ENCODE assay signal across 7 cellular contexts in genomic region chr20:5569021-5569420, GRCh38. TPM values are rescaled to one million over a fixed set of nuclear protein-coding genes. Genes with fewer than 3 reads are reported as not detected.
DNase-seq lines count a peak whose midpoint lies in the region; ATAC-seq, FAIRE-seq and TF ChIP-seq lines count a peak whose summit lies in the region.

No MANE protein-coding gene starts in this region.

- H3K27ac ChIP-seq in PC-9 (no peak overlapping the region), small intestine (ENCODE audit: low read depth in 1 of 2, low read length in 1 of 2) (no peak overlapping the region)

- no peaks in the 10 kb centered on the region for H3F3A ChIP-seq in PC-9 (ENCODE audit: insufficient read depth, low read depth)

- peak overlapping the region; percentile 15 to 73 for H3K27ac Mint-ChIP-seq in activated naive CD4-positive, alpha-beta T cell treated with anti-CD3 and anti-CD28 coated beads, Interleukin-2, amount 50 U/mL, for 72 hours

- H3K9me3 ChIP-seq in PC-9 (ENCODE audit: insufficient read depth, low read depth) (no peaks in the 10 kb centered on the region), small intestine (ENCODE audit: control insufficient read depth, low read depth) (no peaks in the 10 kb centered on the region)

- peak; percentile 71 to 86 for ATAC-seq in activated naive CD4-positive, alpha-beta T cell treated with anti-CD3 and anti-CD28 coated beads, Interleukin-2, amount 50 U/mL, for 72 hours
- ATAC-seq in left cardiac atrium = peak; percentile 56 to 67

- no peaks in the 10 kb centered on the region for H3K4me1 ChIP-seq in PC-9 (replicated peaks; ENCODE audit: insufficient read depth)
- peaks cover 0 to 3% of the 10 kb centered on the region in 2 donors for H3K4me1 ChIP-seq in small intestine (ENCODE audit: control insufficient read depth in 2 of 2, insufficient read depth in 1 of 2, low read depth in 1 of 2, low read length in 1 of 2)

- DNase-seq in GF-D8 (lab: John Stamatoyannopoulos, UW) (peak; percentile 25), HUDEP-2 (lab: John Stamatoyannopoulos, UW; ENCODE audit: unreplicated experiment in 76 of 76) (peak in 57 of 76 experiments; percentile 3 to 76 (median 38)), PC-9 (peak; percentile 31 to 42), left cardiac atrium (no peak), small intestine (peak; percentile 72), epidermal melanocyte (ENCODE audit: insufficient read length, low spot score) (no peak)
- peak in 1 of 2 donors; percentile 58 for DNase-seq in activated naive CD4-positive, alpha-beta T cell treated with anti-CD3 and anti-CD28 coated beads, Interleukin-2, amount 50 U/mL, for 72 hours (ENCODE audit: low spot score in 2 of 2)

- no peaks in the 10 kb centered on the region for H4K20me1 ChIP-seq in PC-9 (ENCODE audit: insufficient read depth)

- peaks cover 5 to 27% of the 10 kb centered on the region in 2 donors for H3K36me3 Mint-ChIP-seq in activated naive CD4-positive, alpha-beta T cell treated with anti-CD3 and anti-CD28 coated beads, Interleukin-2, amount 50 U/mL, for 72 hours

- no peaks in the 10 kb centered on the region for H3K9me2 ChIP-seq in PC-9 (ENCODE audit: insufficient read depth)

- no peak overlapping the region for H3K4me3 ChIP-seq in PC-9
- no peak overlapping the region for H3K4me3 ChIP-seq in small intestine (ENCODE audit: low read depth in 1 of 2, low read length in 2 of 2)

- FAIRE-seq in small intestine (lab: Jason Lieb, UNC) = no peak

- peaks cover 9% of the 10 kb centered on the region; the same call in 1 of the 2 replicates for H3K36me3 ChIP-seq in PC-9 (ENCODE audit: low read depth)
- H3K36me3 ChIP-seq in small intestine (ENCODE audit: control insufficient read depth in 2 of 2, insufficient read depth in 2 of 2, low read length in 2 of 2) = peaks cover 12 to 14% of the 10 kb centered on the region in 2 donors

- no peaks in the 10 kb centered on the region for H3K79me2 ChIP-seq in PC-9 (ENCODE audit: low read depth)

- 39 to 54% (median 49%) methylated on average over 3 of the region's 3 CpGs for WGBS in small intestine, 3 donors

- POLR2A ChIA-PET in PC-9 (lab: Charles Lee; ENCODE audit: unreplicated experiment) = no interaction called here

- BruUV-seq in PC-9 (replicated peaks; lab: Mats Ljungman, UMichigan) = no TSS peak

- intact Hi-C loops in PC-9 (cut with micrococcal nuclease; ENCODE audit: unreplicated experiment) (loop anchor here (1.0 kb wide), 2 partner anchors 40 to 219 kb away; no protein-coding TSS in a partner anchor), left cardiac atrium (cut with DNase I) (loop anchor here in 1 of 2 donors (5.0 to 10.0 kb wide), 2 partner anchors 218 to 376 kb away; no protein-coding TSS in a partner anchor)

- no peak overlapping the region for H3K4me2 ChIP-seq in PC-9

- CTCF ChIA-PET in PC-9 (lab: Charles Lee) = interaction anchor here (0.6 to 1.0 kb wide), 4 partner anchors 217 to 339 kb away, joined by 3 to 5 read pairs (median 4); no protein-coding TSS in a partner anchor

- TF ChIP-seq CTCF in PC-9 (conservative IDR thresholded peaks at IDR 0.05) = peak; percentile 81

- H3K27me3 ChIP-seq in PC-9 (ENCODE audit: insufficient read depth, low read depth) (no peaks in the 10 kb centered on the region), small intestine (ENCODE audit: control insufficient read depth in 2 of 2, insufficient read depth in 2 of 2, low read length in 2 of 2) (no peaks in the 10 kb centered on the region)

- no peak overlapping the region for H2AFZ ChIP-seq in PC-9

- H3K9me3 Mint-ChIP-seq in activated naive CD4-positive, alpha-beta T cell treated with anti-CD3 and anti-CD28 coated beads, Interleukin-2, amount 50 U/mL, for 72 hours = no peaks in the 10 kb centered on the region

RNA-seq across cellular contexts. Expression of gene GPCPD1, which starts 41.8 kb away (rescaled TPM):
- total RNA-seq in PC-9 (2021) (12.8 and 24.2 TPM in 2 replicates), left cardiac atrium (10 to 100 TPM; 22.6 to 39.0 TPM)
- total RNA-seq in activated naive CD4-positive, alpha-beta T cell treated with anti-CD3 and anti-CD28 coated beads, Interleukin-2, amount 50 U/mL, for 72 hours = 10 to 100 TPM; 27.1 to 64.9 TPM
- 10 to 100 TPM in 2 of 3 donors, 1 to 10 TPM in 1; 9.5 to 29.1 (median 11.1) TPM for polyA plus RNA-seq in small intestine

Comparison
In these comparisons a context has a peak if more than half of its experiments do, and no peak if none do; other contexts are left out.
1. DNase-seq: peak in GF-D8 (single experiment), HUDEP-2 (57 of 76), PC-9 (2 of 2) and small intestine (single experiment); none in left cardiac atrium (single experiment) and epidermal melanocyte (single experiment).